Comparison of ENCODE assay signal across 19 cellular contexts in the genomic region with DNA sequence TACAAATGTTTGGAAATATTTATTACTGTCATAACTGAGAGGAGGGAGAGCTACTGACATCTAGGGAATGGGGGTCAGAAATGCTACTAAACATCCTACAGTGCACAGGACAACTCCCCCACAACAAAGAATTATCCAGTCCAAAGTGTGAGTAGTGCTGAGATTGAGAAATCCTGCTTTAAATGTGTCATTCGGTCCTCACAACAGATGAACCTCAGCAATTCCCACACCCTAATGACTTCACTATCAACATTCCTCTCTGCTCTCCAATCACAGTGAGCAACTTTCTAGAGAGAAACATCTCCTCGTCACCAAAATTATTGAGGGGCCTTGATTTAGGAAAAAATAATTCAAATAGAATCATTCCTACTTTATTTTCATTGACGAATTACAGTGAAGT. TPM values are rescaled to one million over a fixed set of nuclear protein-coding genes. Genes with fewer than 3 reads are reported as not detected.
A peak's percentile ranks its signal among the peaks of the same experiment; 100 is the strongest.
DNase-seq lines count a peak whose midpoint lies in the region; ATAC-seq, FAIRE-seq and TF ChIP-seq lines count a peak whose summit lies in the region.
"Had no signal": no experiment of that assay in that cellular context is flagged by ENCODE, and none has a peak within 500 bp of the region (broad histone marks: within the 10 kb centered on the region; RNA-seq: fewer than 3 reads in every experiment).

No MANE protein-coding gene starts in this region.

- no peak for TF ChIP-seq POLR2A in K562 (conservative IDR thresholded peaks at IDR 0.05)

- in situ Hi-C loops in K562 (cut with MboI): no loop called here

- no peaks in the 10 kb centered on the region for H4K20me1 ChIP-seq in K562 (replicated peaks; ENCODE audit: control insufficient read depth, insufficient read depth, low read length)

- H3K27ac ChIP-seq in K562 (ENCODE audit: extremely low read depth, low read depth, low read length): no peak overlapping the region
- H3K27ac ChIP-seq: ascending aorta, uterus had no signal

- CTCF ChIA-PET in K562 (lab: Yijun Ruan, JAX; ENCODE audit: low intra/inter-chr PET ratio): no interaction called here

- no peak for FAIRE-seq in K562 (lab: Jason Lieb, UNC)
- FAIRE-seq: kidney had no signal

- H3K9ac ChIP-seq in K562 (ENCODE audit: insufficient read depth in 1 of 2, low read depth in 2 of 2, low read length in 2 of 2): no peak overlapping the region

- DNase-seq in AG10803 (ENCODE audit: low read depth): peak; percentile 84
- peak; percentile 87 for DNase-seq in HCEC 1CT
- DNase-seq in K562 (ENCODE audit: extremely low read depth in 1 of 4, low spot score in 3 of 4): no peak
- DNase-seq in kidney glomerular epithelial cell (lab: John Stamatoyannopoulos, UW): peak; percentile 87
- DNase-seq in MG63: no peak
- no peak for DNase-seq in BE2C
- DNase-seq: activated CD4-positive, CD25-positive, alpha-beta regulatory T cell treated with anti-CD3 and anti-CD28 coated beads, Interleukin-2, amount 50 U/mL, for 72 hours; activated T-cell treated with anti-CD3 and anti-CD28 coated beads, Interleukin-2, amount 50 U/mL, for 48 hours; glutamatergic neuron; Karpas-422; kidney; stimulated activated CD4-positive, alpha-beta T cell treated with anti-CD3 and anti-CD28 coated beads, Interleukin-4, amount 100 ng/mL, for 1 hour; T-cell; uterus had no signal

- intact Hi-C loops in K562 (cut with micrococcal nuclease): no loop called here

- no peaks in the 10 kb centered on the region for H3K9me1 ChIP-seq in K562 (ENCODE audit: control insufficient read depth, insufficient read depth, low read length)

- H3K36me3 ChIP-seq in K562 (ENCODE audit: control insufficient read depth, insufficient read depth, low read length) (0 out of 3 replicates have a peak, but pooled peaks cover 4% of the 10 kb centered on the region), MG63 (no peaks in the 10 kb centered on the region), BE2C (no peaks in the 10 kb centered on the region)
- H3K36me3 ChIP-seq: uterus had no signal

- no peak overlapping the region for H2AFZ ChIP-seq in K562 (ENCODE audit: low read depth, low read length)

- no peaks in the 10 kb centered on the region for H3K79me2 ChIP-seq in K562 (ENCODE audit: control insufficient read depth, insufficient read depth, low read length)

- no peaks in the 10 kb centered on the region for H3K9me3 ChIP-seq in K562 (replicated peaks; ENCODE audit: control insufficient read depth, insufficient read depth, low read depth, low read length)
- H3K9me3 ChIP-seq in MG63: no peaks in the 10 kb centered on the region
- no peaks in the 10 kb centered on the region for H3K9me3 ChIP-seq in BE2C
- H3K9me3 ChIP-seq: ascending aorta, uterus had no signal

- H3K27me3 ChIP-seq in K562 (ENCODE audit: control insufficient read depth in 2 of 2, insufficient read depth in 2 of 2, low read length in 2 of 2) (no peaks in the 10 kb centered on the region), MG63 (no peaks in the 10 kb centered on the region), BE2C (no peaks in the 10 kb centered on the region)
- H3K27me3 ChIP-seq: ascending aorta, uterus had no signal

- BruUV-seq in K562 (replicated peaks; lab: Mats Ljungman, UMichigan): no TSS peak

- no peak overlapping the region for H3K4me2 ChIP-seq in K562 (ENCODE audit: insufficient read depth, low read length)

- TF ChIP-seq RAD21 in K562 (CRISPR knock-in tag; conservative IDR thresholded peaks at IDR 0.05 in 1 of 2, IDR thresholded peaks at IDR 0.05 in 1 of 2): no peak

- TF ChIP-seq CTCF in AG10803 (conservative IDR thresholded peaks at IDR 0.05; ENCODE audit: low read length) (no peak), K562 (IDR thresholded peaks at IDR 0.05 in 2 of 3, conservative IDR thresholded peaks at IDR 0.05 in 1 of 3; ENCODE audit: insufficient read depth in 2 of 3, low read depth in 1 of 3, low read length in 3 of 3) (no peak), BE2C (IDR thresholded peaks at IDR 0.05; ENCODE audit: low read depth, low read length) (no peak)

- POLR2A ChIA-PET in K562 (lab: Yijun Ruan, JAX): no interaction called here

- 51% methylated on average over 3 of the region's 3 CpGs for WGBS in K562 (ENCODE audit: insufficient coverage, low coverage, missing lambda C conversion rate)

- no peak for ATAC-seq in K562
- no peak for ATAC-seq in HG03039 (IDR thresholded peaks at IDR 0.05; ENCODE audit: unreplicated experiment)
- no peak for ATAC-seq in GM18858 (IDR thresholded peaks at IDR 0.05; ENCODE audit: unreplicated experiment)
- ATAC-seq: stimulated activated memory B cell treated with anti-CD40 and anti-IgM and Interleukin-4, amounts not matched to agents 10 μg/mL and 1 μg/mL and 100 μg/mL, for 72 hours; T-cell had no signal

- H3K4me1 ChIP-seq in K562 (replicated peaks in 1 of 2; ENCODE audit: control insufficient read depth in 2 of 2, insufficient read depth in 2 of 2, low read length in 2 of 2): no peaks in the 10 kb centered on the region
- no peaks in the 10 kb centered on the region for H3K4me1 ChIP-seq in BE2C
- H3K4me1 ChIP-seq: ascending aorta had no signal

- TF ChIP-seq EP300 in K562 (IDR thresholded peaks at IDR 0.05; ENCODE audit: low read length): no peak

- no peak overlapping the region for H3K4me3 ChIP-seq in AG10803 (ENCODE audit: low read length)
- H3K4me3 ChIP-seq in K562: no peak overlapping the region
- no peak overlapping the region for H3K4me3 ChIP-seq in MG63
- H3K4me3 ChIP-seq in BE2C (ENCODE audit: low read depth, low read length): no peak overlapping the region
- H3K4me3 ChIP-seq: ascending aorta, uterus had no signal

TF ChIP-seq in K562, 482 proteins besides CTCF, POLR2A, EP300 and RAD21:
- peak; percentile 41 to 46; a peak in 1 of 4 replicates for TF ChIP-seq KDM1A (IDR thresholded peaks at IDR 0.05)
- TF ChIP-seq, protein P1, sequence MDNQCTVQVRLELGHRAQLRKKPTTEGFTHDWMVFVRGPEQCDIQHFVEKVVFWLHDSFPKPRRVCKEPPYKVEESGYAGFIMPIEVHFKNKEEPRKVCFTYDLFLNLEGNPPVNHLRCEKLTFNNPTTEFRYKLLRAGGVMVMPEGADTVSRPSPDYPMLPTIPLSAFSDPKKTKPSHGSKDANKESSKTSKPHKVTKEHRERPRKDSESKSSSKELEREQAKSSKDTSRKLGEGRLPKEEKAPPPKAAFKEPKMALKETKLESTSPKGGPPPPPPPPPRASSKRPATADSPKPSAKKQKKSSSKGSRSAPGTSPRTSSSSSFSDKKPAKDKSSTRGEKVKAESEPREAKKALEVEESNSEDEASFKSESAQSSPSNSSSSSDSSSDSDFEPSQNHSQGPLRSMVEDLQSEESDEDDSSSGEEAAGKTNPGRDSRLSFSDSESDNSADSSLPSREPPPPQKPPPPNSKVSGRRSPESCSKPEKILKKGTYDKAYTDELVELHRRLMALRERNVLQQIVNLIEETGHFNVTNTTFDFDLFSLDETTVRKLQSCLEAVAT (IDR thresholded peaks at IDR 0.05): no peak
- no peak for TF ChIP-seq NUFIP1 (IDR thresholded peaks at IDR 0.05; ENCODE audit: partially characterized antibody)

RNA-seq across cellular contexts. Expression of gene OMA1, which starts 18.0 kb away (rescaled TPM):
- 8.7 and 27.5 TPM in 2 replicates for total RNA-seq in K562 (2011; cell fraction: chromatin; rRNA removed; ENCODE audit: low replicate concordance)
- 5.8 and 8.2 TPM in 2 replicates for total RNA-seq in K562 (2011; cell fraction: nucleolus; rRNA removed)
- 12.0 and 27.3 TPM in 2 replicates for total RNA-seq in K562 (2011; cell fraction: nucleoplasm; rRNA removed)
- 16.6 and 18.8 TPM in 2 replicates for total RNA-seq in K562 (2014; rRNA removed)
- 38.3 and 42.2 TPM in 2 replicates for total RNA-seq in K562 (2014; rRNA removed; fragmentation: Illumina TruSeq; extraction: Trizol)
- 35.1 and 41.1 TPM in 2 replicates for total RNA-seq in K562 (2015; rRNA removed; fragmentation: Illumina TruSeq; extraction: Trizol)
- total RNA-seq in K562 (2021): 17.6 and 19.3 TPM in 2 replicates
- polyA plus RNA-seq in K562 (2011; rRNA removed): 30.8 and 33.0 TPM in 2 replicates
- polyA plus RNA-seq in K562 (2011; cell fraction: cytosol; rRNA removed): 6.7 and 14.7 TPM in 2 replicates
- polyA plus RNA-seq in K562 (2011; cell fraction: nucleus; rRNA removed): 13.3 and 24.9 TPM in 2 replicates
- 20.9 and 22.4 TPM in 2 replicates for polyA plus RNA-seq in K562 (2012)
- 20.9 and 33.5 TPM in 2 replicates for polyA plus RNA-seq in K562 (2014; fragmentation: Illumina TruSeq; extraction: Trizol)
- 10 to 100 TPM; 43.1 to 51.5 TPM for polyA plus RNA-seq in K562 (2014; fragmentation: Nextera tagmentation; extraction: Ambion mirVana)
- 23.6 and 26.1 TPM in 2 replicates for polyA plus RNA-seq in K562 (2014; rRNA removed)
- 30.2 and 35.1 TPM in 2 replicates for polyA minus RNA-seq in K562 (2011; rRNA and poly(A)+ RNA removed)
- polyA minus RNA-seq in K562 (2011; cell fraction: cytosol; rRNA and poly(A)+ RNA removed): 12.4 and 13.9 TPM in 2 replicates
- 7.3 and 13.7 TPM in 2 replicates for polyA minus RNA-seq in K562 (2011; cell fraction: nucleus; rRNA and poly(A)+ RNA removed)
- total RNA-seq in MG63 (2014; rRNA removed; shearing (Covaris generic); ENCODE audit: low replicate concordance): 24.3 and 58.4 TPM in 2 replicates
- 7.5 TPM for polyA plus RNA-seq in BE2C (2012; ENCODE audit: insufficient read depth, insufficient read length, low read depth)

RNA-seq across cellular contexts. Expression of gene TACSTD2, which starts 48.5 kb away (rescaled TPM):
- not detected in 2 replicates for total RNA-seq in K562 (2011; cell fraction: chromatin; rRNA removed; ENCODE audit: low replicate concordance)
- not detected in 2 replicates for total RNA-seq in K562 (2011; cell fraction: nucleolus; rRNA removed)
- total RNA-seq in K562 (2011; cell fraction: nucleoplasm; rRNA removed): not detected in 2 replicates
- total RNA-seq in K562 (2014; rRNA removed) (not detected in 2 replicates), K562 (2014; rRNA removed; fragmentation: Illumina TruSeq; extraction: Trizol) (not detected in 2 replicates), K562 (2015; rRNA removed; fragmentation: Illumina TruSeq; extraction: Trizol) (not detected in 2 replicates), K562 (2021) (0.16 and 0.31 TPM in 2 replicates)
- polyA plus RNA-seq in K562 (2011; rRNA removed) (0.04 and 0.07 TPM in 2 replicates), K562 (2014; fragmentation: Illumina TruSeq; extraction: Trizol) (not detected in 2 replicates), K562 (2014; fragmentation: Nextera tagmentation; extraction: Ambion mirVana) (not detected), K562 (2014; rRNA removed) (not detected in 2 replicates)
- polyA plus RNA-seq in K562 (2011; cell fraction: cytosol; rRNA removed): 0.04 TPM in 2 replicates
- 0.09 and 0.22 TPM in 2 replicates for polyA plus RNA-seq in K562 (2011; cell fraction: nucleus; rRNA removed)
- not detected in 2 replicates for polyA plus RNA-seq in K562 (2012)
- not detected in 2 replicates for polyA minus RNA-seq in K562 (2011; rRNA and poly(A)+ RNA removed)
- polyA minus RNA-seq in K562 (2011; cell fraction: cytosol; rRNA and poly(A)+ RNA removed): not detected in 2 replicates
- polyA minus RNA-seq in K562 (2011; cell fraction: nucleus; rRNA and poly(A)+ RNA removed): not detected in 2 replicates
- not detected in 2 replicates for total RNA-seq in MG63 (2014; rRNA removed; shearing (Covaris generic); ENCODE audit: low replicate concordance)
- polyA plus RNA-seq in BE2C (2012; ENCODE audit: insufficient read depth, insufficient read length, low read depth): not detected
- polyA plus RNA-seq: CD14-positive monocyte had no signal

Comparison
In these comparisons a context has a peak if more than half of its experiments do, and no peak if none do; other contexts are left out.
1. DNase-seq: peak in AG10803 (single experiment), HCEC 1CT (single experiment) and kidney glomerular epithelial cell (single experiment); none in K562 (0 of 4), MG63 (single experiment) and BE2C (single experiment).